ENCODE assay signal across 1 cellular context in the genomic region with DNA sequence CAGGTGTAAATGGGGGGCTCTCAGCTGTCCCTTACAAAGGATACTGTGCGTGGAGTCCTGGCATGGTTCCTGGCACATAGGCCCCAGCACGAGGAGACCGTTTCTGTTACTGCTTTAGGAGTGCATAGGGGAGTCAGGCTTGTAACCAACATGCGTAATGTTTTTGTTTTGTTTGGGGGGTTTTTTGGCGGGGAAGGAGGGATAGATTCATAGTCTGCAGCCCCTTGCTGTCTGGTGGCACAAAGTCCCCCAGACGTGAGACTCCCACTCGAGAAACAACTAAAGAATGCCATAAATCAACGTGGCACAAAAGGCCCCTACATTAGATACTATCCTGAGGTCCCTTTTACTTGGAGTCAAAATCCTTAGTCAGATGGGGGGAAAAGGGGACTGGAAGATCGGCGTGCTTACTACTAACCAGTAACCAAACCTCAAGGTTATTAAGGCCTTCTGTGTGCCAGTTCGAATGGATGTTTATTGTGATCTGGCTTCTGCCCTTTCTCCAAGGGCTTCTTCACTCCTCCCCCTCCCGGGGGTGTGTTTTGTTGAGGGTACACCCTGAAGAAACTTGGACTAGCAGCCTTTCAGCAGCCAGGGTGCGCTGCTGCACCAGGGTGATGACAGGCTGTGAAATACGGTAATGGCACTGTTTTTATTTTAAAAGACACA.
A peak's percentile ranks its signal among the peaks of the same experiment; 100 is the strongest.
TF ChIP-seq lines count a peak whose summit lies in the region.

No MANE protein-coding gene starts in this region.

TF ChIP-seq in IMR-90, 13 proteins besides CTCF, POLR2A, EP300 and RAD21:
- TF ChIP-seq RFX5 (IDR thresholded peaks at IDR 0.05; ENCODE audit: low read depth, low read length), result no peak
- peak; percentile 32; the same call in 1 of the 2 replicates for TF ChIP-seq CEBPB (IDR thresholded peaks at IDR 0.05; ENCODE audit: low read depth, low read length)
- peak; percentile 96 for TF ChIP-seq SMC3 (IDR thresholded peaks at IDR 0.05; ENCODE audit: low read depth, low read length)
- TF ChIP-seq CHD1 (IDR thresholded peaks at IDR 0.05; ENCODE audit: low read depth, low read length), result no peak
- TF ChIP-seq MAFK (IDR thresholded peaks at IDR 0.05; ENCODE audit: low read depth, low read length), result 0 out of 2 replicates have a peak, but pooled peaks have one; percentile 2
- TF ChIP-seq, protein P1, sequence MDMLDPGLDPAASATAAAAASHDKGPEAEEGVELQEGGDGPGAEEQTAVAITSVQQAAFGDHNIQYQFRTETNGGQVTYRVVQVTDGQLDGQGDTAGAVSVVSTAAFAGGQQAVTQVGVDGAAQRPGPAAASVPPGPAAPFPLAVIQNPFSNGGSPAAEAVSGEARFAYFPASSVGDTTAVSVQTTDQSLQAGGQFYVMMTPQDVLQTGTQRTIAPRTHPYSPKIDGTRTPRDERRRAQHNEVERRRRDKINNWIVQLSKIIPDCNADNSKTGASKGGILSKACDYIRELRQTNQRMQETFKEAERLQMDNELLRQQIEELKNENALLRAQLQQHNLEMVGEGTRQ (IDR thresholded peaks at IDR 0.05; ENCODE audit: low read depth, low read length), result no peak
- TF ChIP-seq MAZ (IDR thresholded peaks at IDR 0.05; ENCODE audit: borderline replicate concordance, low read depth, low read length), result peak; percentile 75
- TF ChIP-seq MXI1 (IDR thresholded peaks at IDR 0.05; ENCODE audit: borderline replicate concordance, low read depth, low read length), result 0 out of 2 replicates have a peak, but pooled peaks have one; percentile 12
